In genomic region chr22:37045958-37046357, GRCh38 we compare ENCODE assay signal across 1 cellular context.
TF ChIP-seq lines count a peak whose summit lies in the region.

No MANE protein-coding gene starts in this region.

TF ChIP-seq in GM23338, 12 proteins besides CTCF, POLR2A, EP300 and RAD21:
- TF ChIP-seq ZNF462 (CRISPR knock-in tag; IDR thresholded peaks at IDR 0.05), result no peak
